14 cellular contexts compared by ENCODE assay signal in the genomic region with DNA sequence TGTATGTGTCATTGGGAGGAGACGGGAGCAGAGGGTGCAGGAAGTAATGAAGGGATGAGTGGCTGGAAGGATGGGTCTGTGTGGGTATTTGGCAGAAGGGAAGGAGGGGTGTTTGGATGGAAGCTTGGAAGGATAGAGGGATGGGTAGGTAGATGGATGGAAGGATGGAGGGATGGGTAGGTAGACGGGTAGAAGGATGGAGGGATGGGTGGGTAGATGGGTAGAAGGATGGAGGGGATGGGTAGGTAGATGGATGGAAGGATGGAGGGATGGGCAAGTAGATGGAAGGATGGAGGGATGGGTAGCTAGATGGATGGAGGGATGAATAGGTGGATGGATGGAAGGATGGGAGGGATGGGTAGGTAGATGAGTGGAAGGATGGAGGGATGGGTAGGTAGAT. TPM values are rescaled to one million over a fixed set of nuclear protein-coding genes. Genes with fewer than 3 reads are reported as not detected.
DNase-seq lines count a peak whose midpoint lies in the region; ATAC-seq, FAIRE-seq and TF ChIP-seq lines count a peak whose summit lies in the region.
"Had no signal": no experiment of that assay in that cellular context is flagged by ENCODE, and none has a peak within 500 bp of the region (broad histone marks: within the 10 kb centered on the region; RNA-seq: fewer than 3 reads in every experiment).

No MANE protein-coding gene starts in this region.

- peak overlapping the region; percentile 21 for H3K4me3 Mint-ChIP-seq in endothelial cell (ENCODE audit: unreplicated experiment)
- H3K4me3 Mint-ChIP-seq: CD4-positive, CD25-positive, alpha-beta regulatory T cell had no signal

- no peak for DNase-seq in activated naive CD4-positive, alpha-beta T cell treated with anti-CD3 and anti-CD28 coated beads, Interleukin-2, amount 50 U/mL, for 72 hours (ENCODE audit: low spot score in 2 of 2)
- DNase-seq in activated naive CD4-positive, alpha-beta T cell (lab: John Stamatoyannopoulos, UW) = no peak
- DNase-seq in HTR-8/SVneo (ENCODE audit: insufficient read length, low spot score) = no peak
- DNase-seq in endothelial cell (ENCODE audit: low spot score) = no peak
- DNase-seq in COLO668 (lab: John Stamatoyannopoulos, UW; ENCODE audit: unreplicated experiment) = no peak
- DNase-seq: ACHN; Caco-2; CD4-positive, CD25-positive, alpha-beta regulatory T cell; DND-41; GDM1; GM23248 had no signal

- peaks cover 11% of the 10 kb centered on the region for H3K27me3 Mint-ChIP-seq in endothelial cell (ENCODE audit: unreplicated experiment)
- H3K27me3 Mint-ChIP-seq: CD4-positive, CD25-positive, alpha-beta regulatory T cell had no signal

- FAIRE-seq in HTR-8/SVneo (lab: Jason Lieb, UNC) = peak; percentile 68
- FAIRE-seq: H54 had no signal

- H3K9me3 Mint-ChIP-seq in activated naive CD4-positive, alpha-beta T cell treated with anti-CD3 and anti-CD28 coated beads, Interleukin-2, amount 50 U/mL, for 72 hours = no peaks in the 10 kb centered on the region
- no peaks in the 10 kb centered on the region for H3K9me3 Mint-ChIP-seq in endothelial cell (ENCODE audit: unreplicated experiment)
- H3K9me3 Mint-ChIP-seq: CD4-positive, CD25-positive, alpha-beta regulatory T cell had no signal

- peak overlapping the region; percentile 58 to 86 for H3K27ac Mint-ChIP-seq in activated naive CD4-positive, alpha-beta T cell treated with anti-CD3 and anti-CD28 coated beads, Interleukin-2, amount 50 U/mL, for 72 hours
- H3K27ac Mint-ChIP-seq in endothelial cell (ENCODE audit: unreplicated experiment) = no peak overlapping the region
- H3K27ac Mint-ChIP-seq: CD4-positive, CD25-positive, alpha-beta regulatory T cell had no signal

- no peak for ATAC-seq in activated naive CD4-positive, alpha-beta T cell treated with anti-CD3 and anti-CD28 coated beads, Interleukin-2, amount 50 U/mL, for 72 hours
- no peak for ATAC-seq in GM18867 (IDR thresholded peaks at IDR 0.05; ENCODE audit: unreplicated experiment)
- no peak for ATAC-seq in HG03457 (IDR thresholded peaks at IDR 0.05; ENCODE audit: unreplicated experiment)

- no peak for TF ChIP-seq CTCF in endothelial cell (IDR thresholded peaks at IDR 0.05; ENCODE audit: unreplicated experiment)

- no peaks in the 10 kb centered on the region for H3K36me3 Mint-ChIP-seq in activated naive CD4-positive, alpha-beta T cell treated with anti-CD3 and anti-CD28 coated beads, Interleukin-2, amount 50 U/mL, for 72 hours
- H3K36me3 Mint-ChIP-seq in endothelial cell (ENCODE audit: low read depth, unreplicated experiment) = peaks cover 29% of the 10 kb centered on the region

- H3K4me1 Mint-ChIP-seq in endothelial cell (ENCODE audit: unreplicated experiment) = peaks cover 13% of the 10 kb centered on the region

RNA-seq across cellular contexts. Expression of a gene that starts 41.7 kb away (rescaled TPM):
- total RNA-seq in activated naive CD4-positive, alpha-beta T cell treated with anti-CD3 and anti-CD28 coated beads, Interleukin-2, amount 50 U/mL, for 72 hours = 1 to 10 TPM; 1.1 to 2.0 TPM
- total RNA-seq in endothelial cell (ENCODE audit: unreplicated experiment) = 81.5 TPM

Comparison
In these comparisons a context has a peak if more than half of its experiments do, and no peak if none do; other contexts are left out.
1. RNA of a gene that starts 41.7 kb away (total RNA-seq): 81.5 TPM in endothelial cell (single experiment); 1.1 to 2.0 TPM in activated naive CD4-positive, alpha-beta T cell treated with anti-CD3 and anti-CD28 coated beads, Interleukin-2, amount 50 U/mL, for 72 hours; every median in the first group is over 10 times any median in the second.